Comparison of ENCODE assay signal across 8 cellular contexts in genomic region chr1:120414911-120415480, GRCh38. TPM values are rescaled to one million over a fixed set of nuclear protein-coding genes. Genes with fewer than 3 reads are reported as not detected.
DNase-seq lines count a peak whose midpoint lies in the region; TF ChIP-seq lines count a peak whose summit lies in the region.
"Not testable (repeated sequence)": the region's sequence is repeated elsewhere in the genome, so short reads cannot be mapped to it uniquely, and the experiment has no call there.

NBPF8 (plus strand) TSS chr1:120415035; CDS start chr1:120436523, 21,488 bp downstream.

- in situ Hi-C loops in HAP-1 (cut with MboI; ENCODE audit: low sequenced_read_pairs) = not testable (repeated sequence)

- H3K4me3 ChIP-seq in HAP-1 = peak within 1 kb of the TSS; percentile 40
- peak within 1 kb of the TSS; percentile 65 for H3K4me3 ChIP-seq in fibroblast of villous mesenchyme (ENCODE audit: low read depth, low read length)

- peak; percentile 2 for DNase-seq in DMS79 treated with DMSO at 0.1 percent for 48 hours (lab: John Stamatoyannopoulos, UW)
- DNase-seq in HAP-1 (ENCODE audit: low spot score in 2 of 2) = peak in 1 of 2 experiments; percentile 81
- peak; percentile 13 to 19 for DNase-seq in Kasumi-1 (lab: John Stamatoyannopoulos, UW)
- peak; percentile 50 for DNase-seq in SW480 (ENCODE audit: low spot score)
- DNase-seq in activated gamma-delta T cell treated with anti-CD3 and anti-CD28 coated beads, Interleukin-2, amount 50 U/mL, for 16 hours (ENCODE audit: low read depth) = peak; percentile 42
- DNase-seq in fibroblast of villous mesenchyme (ENCODE audit: low read depth) = peak; percentile 59
- peak; percentile 46 to 58 for DNase-seq in stimulated activated CD8-positive, alpha-beta memory T cell treated with anti-CD3 and anti-CD28 coated beads, Interleukin-7, amount 100 ng/mL, for 4 hours (ENCODE audit: low read depth in 2 of 2)

- not testable (repeated sequence) for H3K4me1 ChIP-seq in HAP-1

- not testable (repeated sequence) for H3K27me3 Mint-ChIP-seq in nephron (ENCODE audit: low read depth)

- H3K9me3 Mint-ChIP-seq in nephron = not testable (repeated sequence)

- H3K27me3 ChIP-seq in HAP-1 (ENCODE audit: low read depth) = not testable (repeated sequence)

- TF ChIP-seq CTCF in fibroblast of villous mesenchyme (IDR thresholded peaks at IDR 0.05; ENCODE audit: insufficient read depth, low read depth, low read length); nephron (IDR thresholded peaks at IDR 0.05; ENCODE audit: unreplicated experiment in 3 of 3): not testable (repeated sequence)

- H3K36me3 Mint-ChIP-seq in nephron (ENCODE audit: low read depth) = not testable (repeated sequence)

- H3K9me3 ChIP-seq in HAP-1 = not testable (repeated sequence)

- H3K4me1 Mint-ChIP-seq in nephron = not testable (repeated sequence)

- H3K36me3 ChIP-seq in HAP-1 (replicated peaks) = not testable (repeated sequence)

- peak within 1 kb of the TSS; percentile 67 to 78 (median 73) for H3K27ac Mint-ChIP-seq in nephron

- H3K4me3 Mint-ChIP-seq in nephron = peak within 1 kb of the TSS; percentile 91 to 96 (median 93)

RNA-seq across cellular contexts. Expression of gene NBPF8, which starts in this region (rescaled TPM):
- 10.6 and 19.0 TPM in 2 replicates for total RNA-seq in fibroblast of villous mesenchyme
